Comparison of ENCODE assay signal across 8 cellular contexts in genomic region chr7:112789453-112789823, GRCh38. TPM values are rescaled to one million over a fixed set of nuclear protein-coding genes. Genes with fewer than 3 reads are reported as not detected.
DNase-seq lines count a peak whose midpoint lies in the region; ATAC-seq and TF ChIP-seq lines count a peak whose summit lies in the region.

No MANE protein-coding gene starts in this region.

- H3K36me3 ChIP-seq in Peyer's patch (peaks cover 0 to 3% (median 0%) of the 10 kb centered on the region in 3 donors), psoas muscle (ENCODE audit: insufficient read depth in 1 of 2, low read depth in 1 of 2) (no peaks in the 10 kb centered on the region)

- 0 to 2% (median 0%) methylated on average over 2 of the region's 2 CpGs for WGBS in psoas muscle, 3 donors

- intact Hi-C loops in psoas muscle (cut with DNase I) = no loop called here

- no peaks in the 10 kb centered on the region for H3K9me3 ChIP-seq in Peyer's patch
- H3K9me3 ChIP-seq in psoas muscle = no peaks in the 10 kb centered on the region

- TF ChIP-seq POLR2A in Peyer's patch (IDR thresholded peaks at IDR 0.05) = no peak

- DNase-seq in GM13976 (ENCODE audit: low spot score) = peak; percentile 12
- DNase-seq in Peyer's patch = no peak
- no peak for DNase-seq in fibroblast of mammary gland (ENCODE audit: low read depth)
- DNase-seq in psoas muscle = no peak
- DNase-seq in NCI-H82 (lab: John Stamatoyannopoulos, UW) = no peak
- DNase-seq in AG08396 (ENCODE audit: low spot score) = no peak

- H3K27ac ChIP-seq in Peyer's patch (peak overlapping the region; percentile 82 to 88 (median 86)), psoas muscle (peak overlapping the region; percentile 92)

- H3K4me3 ChIP-seq in Peyer's patch (peak overlapping the region; percentile 68 to 86 (median 80)), fibroblast of mammary gland (ENCODE audit: control insufficient read depth, low read depth, low read length) (peak overlapping the region; percentile 91), psoas muscle (peak overlapping the region; percentile 99)

- no peak for TF ChIP-seq CTCF in GM13976 (IDR thresholded peaks at IDR 0.05; ENCODE audit: borderline replicate concordance, control extremely low read depth, extremely low read depth, insufficient read depth, missing control alignments)
- peak in 1 of 6 experiments; percentile 3 for TF ChIP-seq CTCF in Peyer's patch (IDR thresholded peaks at IDR 0.05)
- TF ChIP-seq CTCF in fibroblast of mammary gland (conservative IDR thresholded peaks at IDR 0.05; ENCODE audit: control insufficient read depth, insufficient read depth, low read depth, low read length) = no peak
- TF ChIP-seq CTCF in psoas muscle (IDR thresholded peaks at IDR 0.05) = no peak

- ATAC-seq in psoas muscle (peak in 2 of 4 donors; percentile 1 to 5), GM18858 (IDR thresholded peaks at IDR 0.05; ENCODE audit: unreplicated experiment) (no peak), GM19397 (IDR thresholded peaks at IDR 0.05; ENCODE audit: unreplicated experiment) (no peak)

- H3K27me3 ChIP-seq in Peyer's patch (no peaks in the 10 kb centered on the region), psoas muscle (ENCODE audit: insufficient read depth in 3 of 3, low read length in 2 of 3) (no peaks in the 10 kb centered on the region)

- in situ Hi-C loops in GM13976 (cut with MboI; ENCODE audit: low sequenced_read_pairs, unreplicated experiment) = no loop called here

- peaks cover 0 to 15% (median 6%) of the 10 kb centered on the region in 4 donors for H3K4me1 ChIP-seq in Peyer's patch
- H3K4me1 ChIP-seq in psoas muscle = peaks cover 11% of the 10 kb centered on the region

RNA-seq across cellular contexts. Expression of gene TMEM168, which starts 0.8 kb away (rescaled TPM):
- total RNA-seq in Peyer's patch = 10 to 100 TPM; 12.4 to 35.3 (median 30.1) TPM
- total RNA-seq in psoas muscle = 10 to 100 TPM in 2 of 4 donors, 1 to 10 TPM in 2; 8.1 to 10.9 (median 10.1) TPM
- polyA plus RNA-seq in psoas muscle = 1 to 10 TPM; 5.2 to 7.5 (median 5.2) TPM
